14 cellular contexts compared by ENCODE assay signal in the genomic region with DNA sequence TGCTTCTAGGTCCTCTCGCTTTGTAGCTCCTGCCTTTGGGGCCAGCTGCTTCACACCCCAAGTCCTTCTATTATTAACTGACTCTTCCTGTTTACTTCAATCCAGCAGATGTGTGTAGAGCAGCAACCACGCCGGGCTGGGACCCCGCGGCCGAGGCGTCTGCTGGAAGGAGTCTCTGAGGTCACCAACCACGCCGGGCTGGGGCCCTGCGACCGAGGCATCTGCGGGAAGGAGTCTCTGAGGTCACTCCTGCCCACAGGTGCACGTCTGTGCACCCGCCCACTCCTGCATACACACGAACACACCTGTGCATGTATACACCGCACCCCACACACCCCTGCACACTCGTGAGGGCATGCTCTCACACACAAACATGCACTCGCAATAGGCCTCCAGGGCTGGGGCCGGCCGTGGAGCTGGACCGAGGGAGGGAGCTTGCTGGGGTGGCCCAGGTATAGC. TPM values are rescaled to one million over a fixed set of nuclear protein-coding genes. Genes with fewer than 3 reads are reported as not detected.
DNase-seq lines count a peak whose midpoint lies in the region; ATAC-seq and TF ChIP-seq lines count a peak whose summit lies in the region.
"Had no signal": no experiment of that assay in that cellular context is flagged by ENCODE, and none has a peak within 500 bp of the region (broad histone marks: within the 10 kb centered on the region; RNA-seq: fewer than 3 reads in every experiment).

No MANE protein-coding gene starts in this region.

- ATAC-seq in GM19372 (IDR thresholded peaks at IDR 0.05; ENCODE audit: low read depth, unreplicated experiment) (peak; percentile 67), HG02763 (IDR thresholded peaks at IDR 0.05; ENCODE audit: unreplicated experiment) (peak; percentile 38), HG02884 (IDR thresholded peaks at IDR 0.05; ENCODE audit: unreplicated experiment) (no peak)

- H3K4ac ChIP-seq in neuronal stem cell (ENCODE audit: low read length) = no peak overlapping the region

- no peak overlapping the region for H3K27ac ChIP-seq in neuronal stem cell (replicated peaks; ENCODE audit: low read length)
- no peak overlapping the region for H3K27ac ChIP-seq in esophagus squamous epithelium
- H3K27ac ChIP-seq: SK-N-MC, skin epidermis had no signal

- peak overlapping the region; percentile 77 for H2AFZ ChIP-seq in neuronal stem cell (ENCODE audit: low read length)

- H3K36me3 ChIP-seq in neuronal stem cell (replicated peaks in 1 of 2; ENCODE audit: control insufficient read depth in 2 of 2, insufficient read depth in 2 of 2, low read length in 2 of 2) = no peaks in the 10 kb centered on the region
- H3K36me3 ChIP-seq in esophagus squamous epithelium = no peaks in the 10 kb centered on the region

- no CpG with 5 or more reads among the region's 21 CpGs for WGBS in neuronal stem cell (ENCODE audit: extremely low coverage in 2 of 2, insufficient read length in 2 of 2, insufficient replicate concordance in 1 of 2), 2 donors
- 51% methylated on average over 10 of the region's 21 CpGs; no CpG with 5 or more reads in 1 of the 2 donors for WGBS in esophagus squamous epithelium, 2 donors

- peak overlapping the region; percentile 63 for H3K9ac ChIP-seq in neuronal stem cell (ENCODE audit: low read depth, low read length, poor library complexity)

- no peak for TF ChIP-seq POLR2A in esophagus squamous epithelium (IDR thresholded peaks at IDR 0.05)

- H4K91ac ChIP-seq in neuronal stem cell (ENCODE audit: low read depth, low read length, poor library complexity) = peak overlapping the region; percentile 85

- peaks cover 0 to 4% of the 10 kb centered on the region in 2 donors for H3K4me1 ChIP-seq in neuronal stem cell (ENCODE audit: control insufficient read depth in 2 of 2, insufficient read depth in 1 of 2, low read depth in 1 of 2, low read length in 2 of 2)
- H3K4me1 ChIP-seq in esophagus squamous epithelium = peaks cover 0 to 19% (median 3%) of the 10 kb centered on the region in 3 donors

- intact Hi-C loops in esophagus squamous epithelium (cut with DNase I) = loop anchor here (2.0 to 10.0 kb wide), 2 partner anchors 64 to 204 kb away; no protein-coding TSS in a partner anchor

- no peak overlapping the region for H3K14ac ChIP-seq in neuronal stem cell (ENCODE audit: low read length)

- H3K27me3 ChIP-seq in neuronal stem cell (ENCODE audit: control insufficient read depth in 3 of 3, insufficient read depth in 3 of 3, low read depth in 1 of 3, low read length in 3 of 3) (peaks cover 0 to 16% (median 0%) of the 10 kb centered on the region in 3 experiments), esophagus squamous epithelium (peaks cover 0 to 74% (median 0%) of the 10 kb centered on the region in 4 donors)

- H3K9me3 ChIP-seq in neuronal stem cell (replicated peaks in 1 of 2; ENCODE audit: control insufficient read depth in 2 of 2, insufficient read depth in 1 of 2, low read depth in 1 of 2, low read length in 2 of 2) (no peaks in the 10 kb centered on the region), esophagus squamous epithelium (no peaks in the 10 kb centered on the region)
- H3K9me3 ChIP-seq: Caco-2 had no signal

- no peaks in the 10 kb centered on the region for H3K79me1 ChIP-seq in neuronal stem cell (ENCODE audit: low read depth, low read length)

- H2AK5ac ChIP-seq in neuronal stem cell (ENCODE audit: low read depth, low read length) = peak overlapping the region; percentile 100

- peak overlapping the region; percentile 24 for H2BK120ac ChIP-seq in neuronal stem cell (ENCODE audit: low read depth, low read length)

- no peak overlapping the region for H3K4me2 ChIP-seq in neuronal stem cell (ENCODE audit: insufficient read depth, low read length, poor library complexity, severe bottlenecking)

- peak overlapping the region; percentile 92 for H3K18ac ChIP-seq in neuronal stem cell (ENCODE audit: low read length)

- TF ChIP-seq CTCF in esophagus squamous epithelium (IDR thresholded peaks at IDR 0.05) = no peak

- peak overlapping the region; percentile 95 for H2BK12ac ChIP-seq in neuronal stem cell (ENCODE audit: low read length)

- peak overlapping the region; percentile 25 for H3K23ac ChIP-seq in neuronal stem cell (ENCODE audit: low read depth, low read length, poor library complexity)

- DNase-seq in SHP77 treated with DMSO at 0.1 percent for 48 hours (lab: John Stamatoyannopoulos, UW) = peak; percentile 40
- no peak for DNase-seq in neuronal stem cell (ENCODE audit: low spot score)
- DNase-seq in esophagus squamous epithelium (lab: John Stamatoyannopoulos, UW) = no peak
- DNase-seq in iPS-NIHi7 (ENCODE audit: extremely low spot score) = no peak

- H3K4me3 ChIP-seq in neuronal stem cell (ENCODE audit: low read length in 2 of 2) (no peak overlapping the region), esophagus squamous epithelium (no peak overlapping the region)
- H3K4me3 ChIP-seq: SK-N-MC, skin epidermis had no signal

- H2BK15ac ChIP-seq in neuronal stem cell (ENCODE audit: low read length) = peak overlapping the region; percentile 98

- H2BK5ac ChIP-seq in neuronal stem cell (ENCODE audit: low read length) = no peak overlapping the region

- no peak overlapping the region for H4K8ac ChIP-seq in neuronal stem cell (ENCODE audit: low read depth, low read length)

RNA-seq across cellular contexts. Expression of a gene that starts 7.8 kb away (rescaled TPM):
- 0.28 TPM for polyA plus RNA-seq in neuronal stem cell (2013, experiment 1 of 2)
- 0.19 TPM for polyA plus RNA-seq in neuronal stem cell (2013, experiment 2 of 2)
- total RNA-seq in esophagus squamous epithelium = not detected
- total RNA-seq: glomerular endothelial cell; kidney epithelial cell; naive thymus-derived CD4-positive, alpha-beta T cell had no signal
- polyA plus RNA-seq: naive thymus-derived CD4-positive, alpha-beta T cell had no signal

RNA-seq across cellular contexts. Expression of a gene that starts 17.7 kb away (rescaled TPM):
- 0.39 TPM for polyA plus RNA-seq in neuronal stem cell (2013, experiment 1 of 2)
- 0.65 TPM for polyA plus RNA-seq in neuronal stem cell (2013, experiment 2 of 2)
- 10 to 100 TPM in 1 of 4 donors, 1 to 10 TPM in 3; 4.3 to 19.5 (median 6.5) TPM for total RNA-seq in esophagus squamous epithelium
- total RNA-seq: kidney epithelial cell had no signal

RNA-seq across cellular contexts. Expression of a gene that starts 20.3 kb away (rescaled TPM):
- 0.11 TPM for polyA plus RNA-seq in neuronal stem cell (2013, experiment 1 of 2)
- polyA plus RNA-seq in neuronal stem cell (2013, experiment 2 of 2) = 0.12 TPM
- not detected for total RNA-seq in esophagus squamous epithelium
- total RNA-seq: glomerular endothelial cell; kidney epithelial cell; naive thymus-derived CD4-positive, alpha-beta T cell; NCI-H460 had no signal
- polyA plus RNA-seq: naive thymus-derived CD4-positive, alpha-beta T cell had no signal

RNA-seq across cellular contexts. Expression of a gene that starts 33.9 kb away (rescaled TPM):
- polyA plus RNA-seq in neuronal stem cell (2013, experiment 1 of 2) = 1.5 TPM
- 1.5 TPM for polyA plus RNA-seq in neuronal stem cell (2013, experiment 2 of 2)
- total RNA-seq in esophagus squamous epithelium = 1 to 10 TPM; 3.0 to 4.4 (median 4.1) TPM
- total RNA-seq: glomerular endothelial cell, kidney epithelial cell, NCI-H460 had no signal
